ENCODE assay signal across 13 cellular contexts in the genomic region with DNA sequence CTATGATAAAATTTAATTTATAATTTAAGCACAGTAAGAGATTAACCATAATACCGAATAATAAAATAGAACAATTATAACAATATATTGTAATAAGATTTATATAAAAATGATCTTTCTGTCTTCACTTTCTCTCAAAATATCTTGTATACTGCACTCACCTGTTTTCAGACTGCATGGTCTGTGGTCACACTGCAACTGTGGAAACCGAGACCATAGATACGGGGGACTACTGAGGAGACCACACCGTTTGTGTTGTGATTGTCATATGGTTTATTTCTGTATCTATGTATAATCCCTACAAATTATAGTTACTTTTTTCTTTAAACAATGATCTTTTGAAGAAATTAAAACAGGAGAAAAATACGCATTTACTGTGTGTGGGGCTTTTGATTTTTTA.
DNase-seq lines count a peak whose midpoint lies in the region; ATAC-seq and TF ChIP-seq lines count a peak whose summit lies in the region.
"Had no signal": no experiment of that assay in that cellular context is flagged by ENCODE, and none has a peak within 500 bp of the region (broad histone marks: within the 10 kb centered on the region; RNA-seq: fewer than 3 reads in every experiment).

No MANE protein-coding gene starts in this region.

- no peak for TF ChIP-seq POLR2A in thyroid gland (IDR thresholded peaks at IDR 0.05)

- H3K4me3 ChIP-seq in OCI-LY7 (ENCODE audit: low read depth, low read length, poor library complexity, severe bottlenecking), result peak overlapping the region; percentile 35
- no peak overlapping the region for H3K4me3 ChIP-seq in thyroid gland (replicated peaks in 1 of 3)
- H3K4me3 ChIP-seq: lower lobe of right lung, ovary had no signal

- no peak overlapping the region for H2AFZ ChIP-seq in OCI-LY7 (ENCODE audit: low read length)

- 94 to 95% methylated on average over 5 of the region's 5 CpGs for WGBS in thyroid gland, 2 donors

- BruUV-seq in OCI-LY7 (replicated peaks; lab: Mats Ljungman, UMichigan), result no TSS peak

- CTCF ChIA-PET in activated CD4-positive, alpha-beta T cell treated with anti-CD3 and anti-CD28 coated beads for 36 hours (lab: Charles Lee), result interaction anchor here (1.3 to 1.5 kb wide), 2 partner anchors 7 to 11 kb away, joined by 3 read pairs; no protein-coding TSS in a partner anchor
- CTCF ChIA-PET in OCI-LY7 (lab: Charles Lee; ENCODE audit: unreplicated experiment), result interaction anchor here (0.7 kb wide), 1 partner anchor 31 kb away, joined by 3 read pairs; no protein-coding TSS in a partner anchor

- H3K36me3 Mint-ChIP-seq in activated CD4-positive, alpha-beta T cell treated with anti-CD3 and anti-CD28 coated beads for 36 hours (ENCODE audit: low read depth), result peaks cover 63% of the 10 kb centered on the region
- no peaks in the 10 kb centered on the region for H3K36me3 Mint-ChIP-seq in natural killer cell

- TF ChIP-seq CTCF in OCI-LY7 (conservative IDR thresholded peaks at IDR 0.05; ENCODE audit: low read length) (no peak), natural killer cell (IDR thresholded peaks at IDR 0.05) (no peak), thyroid gland (IDR thresholded peaks at IDR 0.05) (no peak)

- H3K27me3 ChIP-seq in thyroid gland, result no peaks in the 10 kb centered on the region
- H3K27me3 ChIP-seq: ovary had no signal

- H3K9me3 ChIP-seq in OCI-LY7 (ENCODE audit: low read length) (no peaks in the 10 kb centered on the region), thyroid gland (no peaks in the 10 kb centered on the region)
- H3K9me3 ChIP-seq: lower lobe of right lung, ovary had no signal

- peak overlapping the region; percentile 97 for H3K4me2 ChIP-seq in OCI-LY7 (ENCODE audit: low read length)

- H3K9me2 ChIP-seq in OCI-LY7 (ENCODE audit: insufficient read depth, low read length), result no peaks in the 10 kb centered on the region

- H3K4me1 ChIP-seq in OCI-LY7 (ENCODE audit: insufficient read depth, low read length, poor library complexity, severe bottlenecking), result peaks cover 90% of the 10 kb centered on the region
- peaks cover 7 to 24% of the 10 kb centered on the region in 2 donors for H3K4me1 ChIP-seq in thyroid gland

- no peaks in the 10 kb centered on the region for H3K27me3 Mint-ChIP-seq in activated CD4-positive, alpha-beta T cell treated with anti-CD3 and anti-CD28 coated beads for 36 hours
- H3K27me3 Mint-ChIP-seq in natural killer cell (ENCODE audit: low read depth in 2 of 2), result no peaks in the 10 kb centered on the region

- intact Hi-C loops in activated CD4-positive, alpha-beta T cell treated with anti-CD3 and anti-CD28 coated beads for 36 hours (cut with DNase I, micrococcal nuclease), result no loop called here
- intact Hi-C loops in OCI-LY7 (cut with micrococcal nuclease; ENCODE audit: unreplicated experiment) (loop anchor here (2.0 to 5.0 kb wide), 2 partner anchors 14 to 255 kb away; no protein-coding TSS in a partner anchor), natural killer cell (cut with micrococcal nuclease) (no loop called here), thyroid gland (cut with DNase I) (no loop called here)

- H3K36me3 ChIP-seq in OCI-LY7 (ENCODE audit: insufficient read depth, low read length), result no peaks in the 10 kb centered on the region; the same call in 1 of the 2 replicates
- no peaks in the 10 kb centered on the region for H3K36me3 ChIP-seq in thyroid gland
- H3K36me3 ChIP-seq: lower lobe of right lung, ovary had no signal

- H3K4me1 Mint-ChIP-seq in activated CD4-positive, alpha-beta T cell treated with anti-CD3 and anti-CD28 coated beads for 36 hours, result peaks cover 97% of the 10 kb centered on the region
- H3K4me1 Mint-ChIP-seq in natural killer cell, result peaks cover 96 to 97% of the 10 kb centered on the region in 2 donors

- peak overlapping the region; percentile 97 for H3K27ac Mint-ChIP-seq in activated CD4-positive, alpha-beta T cell treated with anti-CD3 and anti-CD28 coated beads for 36 hours
- peak overlapping the region; percentile 89 to 98 for H3K27ac Mint-ChIP-seq in natural killer cell

- H3K27ac ChIP-seq in OCI-LY7 (ENCODE audit: low read depth, low read length, poor library complexity, severe bottlenecking) (peak overlapping the region; percentile 98), thyroid gland (no peak overlapping the region)
- H3K27ac ChIP-seq: ovary had no signal

- no peak for ATAC-seq in activated CD4-positive, alpha-beta T cell treated with anti-CD3 and anti-CD28 coated beads for 36 hours
- peak; percentile 36 for ATAC-seq in HG02798 (IDR thresholded peaks at IDR 0.05; ENCODE audit: poor library complexity, unreplicated experiment)
- ATAC-seq in natural killer cell, result no peak
- no peak for ATAC-seq in GM19324 (IDR thresholded peaks at IDR 0.05; ENCODE audit: low FRiP score, unreplicated experiment)
- ATAC-seq: lower lobe of right lung, Right ventricle myocardium inferior had no signal

- peaks cover 69% of the 10 kb centered on the region for H3K79me2 ChIP-seq in OCI-LY7 (ENCODE audit: insufficient read depth, low read depth, low read length)

- no peak for DNase-seq in activated CD4-positive, alpha-beta T cell treated with anti-CD3 and anti-CD28 coated beads for 36 hours
- DNase-seq in activated CD4-positive, alpha-beta T cell treated with anti-CD3 and anti-CD28 coated beads for 4 hours, result no peak
- DNase-seq in OCI-LY7 (ENCODE audit: low spot score) (peak; percentile 35), natural killer cell (no peak), COLO829 (ENCODE audit: low spot score) (no peak), thyroid gland (no peak)
- DNase-seq: activated gamma-delta T cell, lower lobe of right lung, NCI-H510A, ovary had no signal

- H4K20me1 ChIP-seq in OCI-LY7 (ENCODE audit: insufficient read depth, low read length), result peaks cover 3% of the 10 kb centered on the region; the same call in 1 of the 2 replicates

- H3K4me3 Mint-ChIP-seq in activated CD4-positive, alpha-beta T cell treated with anti-CD3 and anti-CD28 coated beads for 36 hours, result peak overlapping the region; percentile 23
- H3K4me3 Mint-ChIP-seq in natural killer cell, result peak overlapping the region; percentile 84

- no peaks in the 10 kb centered on the region for H3K9me3 Mint-ChIP-seq in activated CD4-positive, alpha-beta T cell treated with anti-CD3 and anti-CD28 coated beads for 36 hours (ENCODE audit: low read depth)
- H3K9me3 Mint-ChIP-seq in natural killer cell, result no peaks in the 10 kb centered on the region

- POLR2A ChIA-PET in activated CD4-positive, alpha-beta T cell treated with anti-CD3 and anti-CD28 coated beads for 36 hours (lab: Charles Lee), result no interaction called here
- POLR2A ChIA-PET in OCI-LY7 (lab: Charles Lee), result interaction anchor here (0.9 to 4.5 kb wide), 7 partner anchors 10 to 244 kb away, joined by 3 to 48 read pairs (median 5); a partner anchor contains a TSS
